8 cellular contexts compared by ENCODE assay signal in the genomic region with DNA sequence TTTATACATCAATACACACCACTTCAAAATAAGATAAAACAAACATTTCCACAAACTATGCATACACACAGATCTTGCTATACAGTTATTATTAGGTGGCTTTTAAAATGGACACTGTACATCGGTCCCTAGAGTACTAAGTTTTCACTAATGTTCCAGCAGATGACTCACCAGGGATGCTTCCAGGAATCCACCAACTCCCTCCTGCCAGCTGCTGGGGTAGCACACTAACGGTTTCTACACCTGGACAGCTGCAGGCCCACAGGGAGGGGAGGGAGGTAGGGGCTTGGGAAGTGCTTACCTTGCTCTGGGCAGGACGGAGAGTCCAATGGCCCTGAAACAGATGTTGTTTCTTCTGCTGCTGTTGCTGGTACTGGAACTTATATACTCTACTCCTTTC. TPM values are rescaled to one million over a fixed set of nuclear protein-coding genes. Genes with fewer than 3 reads are reported as not detected.
DNase-seq lines count a peak whose midpoint lies in the region; TF ChIP-seq lines count a peak whose summit lies in the region.

TSS of gene IL12B (minus strand) at position 357 of the 400 bp plus-strand sequence. CDS start 3,705 bp downstream, outside the sequence.

- H3K4me1 Mint-ChIP-seq in IgD-negative memory B cell (peaks cover 28 to 32% (median 30%) of the 10 kb centered on the region in 3 donors), nephron (no peaks in the 10 kb centered on the region)

- H3K4me3 Mint-ChIP-seq in IgD-negative memory B cell (peak within 1 kb of the TSS; percentile 77 to 96 (median 89)), nephron (peak within 1 kb of the TSS; percentile 80 to 86 (median 82))

- peaks cover 36 to 49% (median 41%) of the 10 kb centered on the region in 10 experiments for H3K4me1 ChIP-seq in BLaER1 treated with 17β-estradiol and CSF1 and Interleukin-3, amounts not matched to agents 10 nM and 100 nM
- H3K4me1 ChIP-seq in mammary epithelial cell (ENCODE audit: insufficient read depth, low read length), result peaks cover 9% of the 10 kb centered on the region

- peak within 1 kb of the TSS in 9 of 11 experiments; percentile 65 to 77 (median 74); a peak in 14 of 22 replicates for H3K27ac ChIP-seq in BLaER1 treated with 17β-estradiol and CSF1 and Interleukin-3, amounts not matched to agents 10 nM and 100 nM
- no peak within 1 kb of the TSS for H3K27ac ChIP-seq in mammary epithelial cell (ENCODE audit: insufficient read depth, low read depth, low read length)

- H3K9me3 ChIP-seq in BLaER1 treated with 17β-estradiol and CSF1 and Interleukin-3, amounts not matched to agents 10 nM and 100 nM (replicated peaks in 1 of 11), result no peaks in the 10 kb centered on the region
- H3K9me3 ChIP-seq in mammary epithelial cell (replicated peaks; ENCODE audit: insufficient read depth, low read length), result no peaks in the 10 kb centered on the region

- in situ Hi-C loops in mammary epithelial cell (cut with MboI; ENCODE audit: low sequenced_read_pairs in 2 of 2) (loop anchor here in 1 of 2 donors (25.0 kb wide), 1 partner anchor 657 kb away; no protein-coding TSS in a partner anchor), GM13977 (cut with MboI; ENCODE audit: low pct_unique_long_range_greater_than_20kb, low sequenced_read_pairs, unreplicated experiment) (no loop called here)

- peak within 1 kb of the TSS; percentile 45 to 66 (median 55) for H3K4me3 ChIP-seq in BLaER1 treated with 17β-estradiol and CSF1 and Interleukin-3, amounts not matched to agents 10 nM and 100 nM
- H3K4me3 ChIP-seq in mammary epithelial cell (replicated peaks in 1 of 3; ENCODE audit: insufficient read depth in 1 of 3, low read depth in 2 of 3, low read length in 3 of 3), result peak within 1 kb of the TSS in 2 of 3 experiments; percentile 37 to 56

- H3K27me3 Mint-ChIP-seq in IgD-negative memory B cell (no peaks in the 10 kb centered on the region), nephron (ENCODE audit: low read depth) (peaks cover 56% of the 10 kb centered on the region)

- intact Hi-C loops in mammary epithelial cell (cut with micrococcal nuclease), result loop anchor here (2.0 to 10.0 kb wide), 6 partner anchors 111 to 657 kb away; partner anchors contain the start of gene ADRA1B

- CTCF ChIA-PET in mammary epithelial cell (lab: Charles Lee; ENCODE audit: low non-redundant PET), result no interaction called here

- DNase-seq in mammary epithelial cell (no peak), RPMI8226 (no peak), GM13977 (ENCODE audit: low spot score) (no peak), cerebellar cortex (ENCODE audit: low spot score) (no peak), DMS79 treated with DMSO at 0.1 percent for 48 hours (lab: John Stamatoyannopoulos, UW) (no peak)

- H3K27ac Mint-ChIP-seq in IgD-negative memory B cell (peak within 1 kb of the TSS; percentile 92 to 97 (median 93)), nephron (no peak within 1 kb of the TSS)

- dilution Hi-C loops in mammary epithelial cell (cut with HindIII; ENCODE audit: low sequenced_read_pairs), result no loop called here

- H3K36me3 Mint-ChIP-seq in IgD-negative memory B cell, result no peaks in the 10 kb centered on the region
- no peaks in the 10 kb centered on the region for H3K36me3 Mint-ChIP-seq in nephron (ENCODE audit: low read depth)

- 15% methylated on average over 3 of the region's 3 CpGs for WGBS in mammary epithelial cell (ENCODE audit: low coverage, missing lambda C conversion rate)

- peak within 1 kb of the TSS; percentile 93 for H2AFZ ChIP-seq in mammary epithelial cell (ENCODE audit: low read depth, low read length)

- TF ChIP-seq CTCF in mammary epithelial cell (conservative IDR thresholded peaks at IDR 0.05 in 1 of 2, IDR thresholded peaks at IDR 0.05 in 1 of 2; ENCODE audit: extremely low read depth in 1 of 2, insufficient read depth in 1 of 2, low read depth in 1 of 2, low read length in 2 of 2) (no peak), nephron (IDR thresholded peaks at IDR 0.05; ENCODE audit: unreplicated experiment in 3 of 3) (no peak), GM13977 (IDR thresholded peaks at IDR 0.05; ENCODE audit: extremely low read depth, insufficient read depth, missing control alignments) (no peak)

- H3K27me3 ChIP-seq in BLaER1 treated with 17β-estradiol and CSF1 and Interleukin-3, amounts not matched to agents 10 nM and 100 nM, result no peaks in the 10 kb centered on the region
- no peaks in the 10 kb centered on the region for H3K27me3 ChIP-seq in mammary epithelial cell (ENCODE audit: insufficient read depth, low read length)

- no TSS peak for BruUV-seq in mammary epithelial cell (replicated peaks; lab: Mats Ljungman, UMichigan)

- no peaks in the 10 kb centered on the region for H3K79me2 ChIP-seq in mammary epithelial cell (ENCODE audit: insufficient read depth, low read length)

- peaks cover 0 to 6% (median 0%) of the 10 kb centered on the region in 11 experiments; a peak in 1 of 22 replicates for H4K20me1 ChIP-seq in BLaER1 treated with 17β-estradiol and CSF1 and Interleukin-3, amounts not matched to agents 10 nM and 100 nM
- no peaks in the 10 kb centered on the region for H4K20me1 ChIP-seq in mammary epithelial cell (ENCODE audit: insufficient read depth, low read length)

- H3K4me2 ChIP-seq in BLaER1 treated with 17β-estradiol and CSF1 and Interleukin-3, amounts not matched to agents 10 nM and 100 nM, result peak within 1 kb of the TSS; percentile 71 to 96 (median 85)
- H3K4me2 ChIP-seq in mammary epithelial cell (ENCODE audit: insufficient read depth, low read depth, low read length), result peak within 1 kb of the TSS; percentile 89

- no peaks in the 10 kb centered on the region for H3K36me3 ChIP-seq in BLaER1 treated with 17β-estradiol and CSF1 and Interleukin-3, amounts not matched to agents 10 nM and 100 nM
- no peaks in the 10 kb centered on the region for H3K36me3 ChIP-seq in mammary epithelial cell (ENCODE audit: insufficient read depth, low read length)

- H3K9ac ChIP-seq in BLaER1 treated with 17β-estradiol and CSF1 and Interleukin-3, amounts not matched to agents 10 nM and 100 nM, result peak within 1 kb of the TSS in 9 of 11 experiments; percentile 55 to 82 (median 68); a peak in 18 of 22 replicates
- H3K9ac ChIP-seq in mammary epithelial cell (ENCODE audit: insufficient read depth, low read length), result no peak within 1 kb of the TSS

- H3K9me3 Mint-ChIP-seq in IgD-negative memory B cell (no peaks in the 10 kb centered on the region), nephron (no peaks in the 10 kb centered on the region)

RNA-seq across cellular contexts. Expression of gene IL12B, which starts in this region (rescaled TPM):
- polyA plus RNA-seq in IgD-negative memory B cell (not detected), mammary epithelial cell (not detected)
- not detected for total RNA-seq in mammary epithelial cell
- polyA minus RNA-seq in mammary epithelial cell, result not detected

Comparison
In these comparisons a context has a peak if more than half of its experiments do, and no peak if none do; other contexts are left out.
1. H3K27ac Mint-ChIP-seq: peak in IgD-negative memory B cell (3 of 3); none in nephron (0 of 3).